ENCODE assay signal across 9 cellular contexts in the genomic region with DNA sequence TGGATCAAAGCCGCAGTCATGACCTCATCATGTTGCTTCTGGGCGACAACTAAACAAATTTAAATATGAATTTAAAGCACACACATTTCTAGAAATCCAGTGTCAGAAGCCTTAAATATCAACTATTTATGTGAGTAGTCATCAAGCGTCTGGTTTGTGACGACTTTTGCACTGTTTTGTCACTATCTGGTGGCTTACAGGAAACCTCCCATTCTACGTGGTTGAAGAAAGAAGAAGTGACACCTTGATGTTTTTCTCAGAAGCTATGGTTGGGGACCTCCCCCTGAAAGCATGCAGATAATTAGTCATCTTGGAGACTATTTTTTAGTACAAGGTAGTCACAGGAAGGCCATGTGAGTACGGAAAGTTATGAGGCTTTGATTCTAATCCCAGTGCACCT. TPM values are rescaled to one million over a fixed set of nuclear protein-coding genes. Genes with fewer than 3 reads are reported as not detected.
A peak's percentile ranks its signal among the peaks of the same experiment; 100 is the strongest.
DNase-seq lines count a peak whose midpoint lies in the region; ATAC-seq lines count a peak whose summit lies in the region.
"Had no signal": no experiment of that assay in that cellular context is flagged by ENCODE, and none has a peak within 500 bp of the region (broad histone marks: within the 10 kb centered on the region; RNA-seq: fewer than 3 reads in every experiment).

No MANE protein-coding gene starts in this region.

- H3K9ac ChIP-seq in neuronal stem cell (ENCODE audit: low read depth, low read length, poor library complexity): no peak overlapping the region

- ATAC-seq in HG03378 (IDR thresholded peaks at IDR 0.05; ENCODE audit: unreplicated experiment): peak; percentile 99
- ATAC-seq: Panc1 had no signal

- H3K4me3 ChIP-seq in neuronal stem cell (ENCODE audit: low read length in 2 of 2): no peak overlapping the region

- H2AFZ ChIP-seq in neuronal stem cell (ENCODE audit: low read length): no peak overlapping the region

- no peak overlapping the region for H2BK5ac ChIP-seq in neuronal stem cell (ENCODE audit: low read length)

- no peak overlapping the region for H3K18ac ChIP-seq in neuronal stem cell (ENCODE audit: low read length)

- DNase-seq in activated CD8-positive, alpha-beta memory T cell treated with anti-CD3 and anti-CD28 coated beads for 24 hours: peak; percentile 59
- DNase-seq in activated CD8-positive, alpha-beta memory T cell treated with anti-CD3 and anti-CD28 coated beads, Interleukin-2, amount 50 U/mL, for 48 hours: no peak
- peak; percentile 57 for DNase-seq in activated CD8-positive, alpha-beta memory T cell treated with anti-CD3 and anti-CD28 coated beads, Interleukin-2, amount 50 U/mL, for 1 hour (ENCODE audit: extremely low read depth)
- peak in 2 of 3 donors; percentile 19 to 40 for DNase-seq in stimulated activated CD4-positive, alpha-beta T cell treated with anti-CD3 and anti-CD28 coated beads, TNF-alpha, amount 100 ng/mL, for 48 hours (ENCODE audit: low read depth in 3 of 3)
- DNase-seq in neuronal stem cell (ENCODE audit: low spot score): no peak
- DNase-seq in NCI-H146 treated with DMSO at 0.1 percent for 48 hours (lab: John Stamatoyannopoulos, UW; ENCODE audit: unreplicated experiment): no peak
- DNase-seq in NCI-H510A (lab: John Stamatoyannopoulos, UW): no peak

- no peak overlapping the region for H3K4ac ChIP-seq in neuronal stem cell (ENCODE audit: low read length)

- H2BK15ac ChIP-seq in neuronal stem cell (ENCODE audit: low read length): no peak overlapping the region

- no peak overlapping the region for H3K4me2 ChIP-seq in neuronal stem cell (ENCODE audit: insufficient read depth, low read length, poor library complexity, severe bottlenecking)

- H3K14ac ChIP-seq in neuronal stem cell (ENCODE audit: low read length): no peak overlapping the region

- H3K27me3 ChIP-seq in neuronal stem cell (ENCODE audit: control insufficient read depth in 3 of 3, insufficient read depth in 3 of 3, low read depth in 1 of 3, low read length in 3 of 3): peaks cover 0 to 3% (median 0%) of the 10 kb centered on the region in 3 experiments

- no CpG with 5 or more reads among the region's 6 CpGs for WGBS in neuronal stem cell (ENCODE audit: extremely low coverage in 2 of 2, insufficient read length in 2 of 2, insufficient replicate concordance in 1 of 2), 2 donors

- no peak overlapping the region for H2BK120ac ChIP-seq in neuronal stem cell (ENCODE audit: low read depth, low read length)

- H3K4me1 ChIP-seq in neuronal stem cell (ENCODE audit: control insufficient read depth in 2 of 2, insufficient read depth in 1 of 2, low read depth in 1 of 2, low read length in 2 of 2): no peaks in the 10 kb centered on the region

- H3K27ac ChIP-seq in neuronal stem cell (replicated peaks; ENCODE audit: low read length): no peak overlapping the region

- H3K23ac ChIP-seq in neuronal stem cell (ENCODE audit: low read depth, low read length, poor library complexity): no peak overlapping the region

- H3K79me1 ChIP-seq in neuronal stem cell (ENCODE audit: low read depth, low read length): no peaks in the 10 kb centered on the region

- no peaks in the 10 kb centered on the region for H3K36me3 ChIP-seq in neuronal stem cell (replicated peaks in 1 of 2; ENCODE audit: control insufficient read depth in 2 of 2, insufficient read depth in 2 of 2, low read length in 2 of 2)

- no peak overlapping the region for H4K8ac ChIP-seq in neuronal stem cell (ENCODE audit: low read depth, low read length)

- no peaks in the 10 kb centered on the region for H3K9me3 ChIP-seq in neuronal stem cell (replicated peaks in 1 of 2; ENCODE audit: control insufficient read depth in 2 of 2, insufficient read depth in 1 of 2, low read depth in 1 of 2, low read length in 2 of 2)

- no peak overlapping the region for H2BK12ac ChIP-seq in neuronal stem cell (ENCODE audit: low read length)

- no peak overlapping the region for H2AK5ac ChIP-seq in neuronal stem cell (ENCODE audit: low read depth, low read length)

- no peak overlapping the region for H4K91ac ChIP-seq in neuronal stem cell (ENCODE audit: low read depth, low read length, poor library complexity)

RNA-seq across cellular contexts. Expression of a gene that starts 58.5 kb away (rescaled TPM):
- polyA plus RNA-seq in neuronal stem cell (2013, experiment 1 of 2): 0.24 TPM
- polyA plus RNA-seq in neuronal stem cell (2013, experiment 2 of 2): 0.22 TPM

Comparison
In these comparisons a context has a peak if more than half of its experiments do, and no peak if none do; other contexts are left out.
1. DNase-seq: peak in activated CD8-positive, alpha-beta memory T cell treated with anti-CD3 and anti-CD28 coated beads for 24 hours (single experiment), activated CD8-positive, alpha-beta memory T cell treated with anti-CD3 and anti-CD28 coated beads, Interleukin-2, amount 50 U/mL, for 1 hour (single experiment) and stimulated activated CD4-positive, alpha-beta T cell treated with anti-CD3 and anti-CD28 coated beads, TNF-alpha, amount 100 ng/mL, for 48 hours (2 of 3); none in activated CD8-positive, alpha-beta memory T cell treated with anti-CD3 and anti-CD28 coated beads, Interleukin-2, amount 50 U/mL, for 48 hours (single experiment), neuronal stem cell (single experiment), NCI-H146 treated with DMSO at 0.1 percent for 48 hours (single experiment) and NCI-H510A (single experiment).